ENCODE assay signal across 13 cellular contexts in genomic region chr1:117034791-117035290, GRCh38. TPM values are rescaled to one million over a fixed set of nuclear protein-coding genes. Genes with fewer than 3 reads are reported as not detected.
A peak's percentile ranks its signal among the peaks of the same experiment; 100 is the strongest.
DNase-seq lines count a peak whose midpoint lies in the region; ATAC-seq and TF ChIP-seq lines count a peak whose summit lies in the region.
"Had no signal": no experiment of that assay in that cellular context is flagged by ENCODE, and none has a peak within 500 bp of the region (broad histone marks: within the 10 kb centered on the region; RNA-seq: fewer than 3 reads in every experiment).

No MANE protein-coding gene starts in this region.

- H2BK15ac ChIP-seq in neuronal stem cell (ENCODE audit: low read length): no peak overlapping the region

- H3K14ac ChIP-seq in neuronal stem cell (ENCODE audit: low read length): no peak overlapping the region

- no peak for TF ChIP-seq POLR2A in esophagus muscularis mucosa (IDR thresholded peaks at IDR 0.05; ENCODE audit: low read depth)

- H3K79me2 ChIP-seq in neural progenitor cell (ENCODE audit: low read depth): no peaks in the 10 kb centered on the region

- H3K79me1 ChIP-seq in neuronal stem cell (ENCODE audit: low read depth, low read length): no peaks in the 10 kb centered on the region

- WGBS in esophagus muscularis mucosa: 94% methylated on average over 7 of the region's 7 CpGs
- no CpG with 5 or more reads among the region's 7 CpGs for WGBS in neuronal stem cell (ENCODE audit: extremely low coverage in 2 of 2, insufficient read length in 2 of 2, insufficient replicate concordance in 1 of 2), 2 donors

- intact Hi-C loops in esophagus muscularis mucosa (cut with DNase I): no loop called here
- intact Hi-C loops in cardiac septum (cut with DNase I): no loop called here

- no peaks in the 10 kb centered on the region for H3K36me3 ChIP-seq in esophagus muscularis mucosa
- H3K36me3 ChIP-seq in neuronal stem cell (replicated peaks in 1 of 2; ENCODE audit: control insufficient read depth in 2 of 2, insufficient read depth in 2 of 2, low read length in 2 of 2): no peaks in the 10 kb centered on the region
- no peaks in the 10 kb centered on the region for H3K36me3 ChIP-seq in neural progenitor cell

- H2AFZ ChIP-seq in neuronal stem cell (ENCODE audit: low read length) (no peak overlapping the region), neural progenitor cell (replicated peaks) (no peak overlapping the region)

- H3K9me3 ChIP-seq in esophagus muscularis mucosa (no peaks in the 10 kb centered on the region), neuronal stem cell (replicated peaks in 1 of 2; ENCODE audit: control insufficient read depth in 2 of 2, insufficient read depth in 1 of 2, low read depth in 1 of 2, low read length in 2 of 2) (peaks cover 0 to 4% of the 10 kb centered on the region in 2 donors), neural progenitor cell (ENCODE audit: low read depth) (no peaks in the 10 kb centered on the region)

- H3K4ac ChIP-seq in neuronal stem cell (ENCODE audit: low read length): no peak overlapping the region

- H3K27ac ChIP-seq in esophagus muscularis mucosa (replicated peaks in 1 of 4): no peak overlapping the region
- H3K27ac ChIP-seq in neuronal stem cell (replicated peaks; ENCODE audit: low read length): no peak overlapping the region
- H3K27ac ChIP-seq in neural progenitor cell: no peak overlapping the region
- H3K27ac ChIP-seq: 22Rv1 had no signal

- H2BK12ac ChIP-seq in neuronal stem cell (ENCODE audit: low read length): no peak overlapping the region

- H3K9ac ChIP-seq in neuronal stem cell (ENCODE audit: low read depth, low read length, poor library complexity) (no peak overlapping the region), neural progenitor cell (no peak overlapping the region)

- no peaks in the 10 kb centered on the region for H3K36me3 Mint-ChIP-seq in neural progenitor cell

- peaks cover 2% of the 10 kb centered on the region for H3K27me3 Mint-ChIP-seq in neural progenitor cell (ENCODE audit: insufficient read depth, low read depth)
- H3K27me3 Mint-ChIP-seq: CD4-positive, CD25-positive, alpha-beta regulatory T cell had no signal

- no peak overlapping the region for H2BK120ac ChIP-seq in neuronal stem cell (ENCODE audit: low read depth, low read length)

- no peak overlapping the region for H2BK5ac ChIP-seq in neuronal stem cell (ENCODE audit: low read length)

- no peaks in the 10 kb centered on the region for H3K4me1 ChIP-seq in esophagus muscularis mucosa
- H3K4me1 ChIP-seq in neuronal stem cell (ENCODE audit: control insufficient read depth in 2 of 2, insufficient read depth in 1 of 2, low read depth in 1 of 2, low read length in 2 of 2): peaks cover 3 to 4% of the 10 kb centered on the region in 2 donors
- H3K4me1 ChIP-seq in neural progenitor cell: peaks cover 8% of the 10 kb centered on the region

- no peak overlapping the region for H4K8ac ChIP-seq in neuronal stem cell (ENCODE audit: low read depth, low read length)

- H3K27me3 ChIP-seq in esophagus muscularis mucosa (no peaks in the 10 kb centered on the region), neuronal stem cell (ENCODE audit: control insufficient read depth in 3 of 3, insufficient read depth in 3 of 3, low read depth in 1 of 3, low read length in 3 of 3) (no peaks in the 10 kb centered on the region), neural progenitor cell (no peaks in the 10 kb centered on the region)

- H4K20me1 ChIP-seq in neural progenitor cell (ENCODE audit: low read depth): no peaks in the 10 kb centered on the region

- H2AK5ac ChIP-seq in neuronal stem cell (ENCODE audit: low read depth, low read length): no peak overlapping the region

- no peak for TF ChIP-seq EP300 in esophagus muscularis mucosa (IDR thresholded peaks at IDR 0.05)

- H3K4me3 ChIP-seq in esophagus muscularis mucosa: no peak overlapping the region
- no peak overlapping the region for H3K4me3 ChIP-seq in neuronal stem cell (ENCODE audit: low read length in 2 of 2)
- no peak overlapping the region for H3K4me3 ChIP-seq in neural progenitor cell

- H3K9me3 Mint-ChIP-seq in neural progenitor cell: no peaks in the 10 kb centered on the region
- H3K9me3 Mint-ChIP-seq: CD4-positive, CD25-positive, alpha-beta regulatory T cell had no signal

- H3K4me1 Mint-ChIP-seq in neural progenitor cell: peaks cover 15% of the 10 kb centered on the region

- no peak for TF ChIP-seq CTCF in esophagus muscularis mucosa (IDR thresholded peaks at IDR 0.05)
- no peak for TF ChIP-seq CTCF in neural progenitor cell (IDR thresholded peaks at IDR 0.05)

- DNase-seq in NCI-H146 (lab: John Stamatoyannopoulos, UW): peak; percentile 13
- no peak for DNase-seq in NCI-H146 treated with DMSO at 0.1 percent for 48 hours (lab: John Stamatoyannopoulos, UW; ENCODE audit: unreplicated experiment)
- peak; percentile 69 for DNase-seq in NCI-H69 (lab: John Stamatoyannopoulos, UW)
- peak; percentile 68 for DNase-seq in esophagus muscularis mucosa (ENCODE audit: extremely low spot score)
- no peak for DNase-seq in neuronal stem cell (ENCODE audit: low spot score)
- DNase-seq in neural progenitor cell (ENCODE audit: low spot score): no peak
- no peak for DNase-seq in cardiac septum (ENCODE audit: low spot score)
- DNase-seq: CD4-positive, CD25-positive, alpha-beta regulatory T cell; DMS53; GOT3; H9 had no signal

- no peaks in the 10 kb centered on the region for H3F3A ChIP-seq in neural progenitor cell (ENCODE audit: low read depth)

- no peak for ATAC-seq in GM19035 (IDR thresholded peaks at IDR 0.05; ENCODE audit: unreplicated experiment)

- H3K18ac ChIP-seq in neuronal stem cell (ENCODE audit: low read length): peak overlapping the region; percentile 29

- no peak overlapping the region for H3K4me3 Mint-ChIP-seq in neural progenitor cell
- H3K4me3 Mint-ChIP-seq: CD4-positive, CD25-positive, alpha-beta regulatory T cell; H9 had no signal

- H4K91ac ChIP-seq in neuronal stem cell (ENCODE audit: low read depth, low read length, poor library complexity): no peak overlapping the region

- H3K4me2 ChIP-seq in neuronal stem cell (ENCODE audit: insufficient read depth, low read length, poor library complexity, severe bottlenecking) (no peak overlapping the region), neural progenitor cell (no peak overlapping the region)

- H3K23ac ChIP-seq in neuronal stem cell (ENCODE audit: low read depth, low read length, poor library complexity): no peak overlapping the region

- H3K27ac Mint-ChIP-seq in neural progenitor cell: no peak overlapping the region
- H3K27ac Mint-ChIP-seq: H9 had no signal

RNA-seq across cellular contexts. Expression of gene TTF2, which starts 25.3 kb away (rescaled TPM):
- 10 to 100 TPM in 2 of 4 donors, 1 to 10 TPM in 2; 6.6 to 12.8 (median 9.0) TPM for total RNA-seq in esophagus muscularis mucosa
- polyA plus RNA-seq in neuronal stem cell (2013, experiment 1 of 2): 11.5 TPM
- polyA plus RNA-seq in neuronal stem cell (2013, experiment 2 of 2): 11.6 TPM
- 36.1 and 38.2 TPM in 2 replicates for total RNA-seq in neural progenitor cell (ENCODE audit: low replicate concordance)
- total RNA-seq in cardiac septum: 9.4 TPM

RNA-seq across cellular contexts. Expression of gene CD101, which starts 33.3 kb away (rescaled TPM):
- 1 to 10 TPM in 2 of 4 donors, under 1 TPM in 2; 0.26 to 1.5 (median 0.87) TPM for total RNA-seq in esophagus muscularis mucosa
- polyA plus RNA-seq in neuronal stem cell (2013, experiment 1 of 2): 0.66 TPM
- 0.43 TPM for polyA plus RNA-seq in neuronal stem cell (2013, experiment 2 of 2)
- 0.28 and 0.41 TPM in 2 replicates for total RNA-seq in neural progenitor cell (ENCODE audit: low replicate concordance)
- 1.6 TPM for total RNA-seq in cardiac septum

Comparison
In these comparisons a context has a peak if more than half of its experiments do, and no peak if none do; other contexts are left out.
1. DNase-seq: peak in NCI-H146 (single experiment), NCI-H69 (single experiment) and esophagus muscularis mucosa (single experiment); none in NCI-H146 treated with DMSO at 0.1 percent for 48 hours (single experiment), neuronal stem cell (single experiment), neural progenitor cell (single experiment) and cardiac septum (single experiment).